ENCODE assay signal across 14 cellular contexts in genomic region chr19:2665103-2665502, GRCh38. TPM values are rescaled to one million over a fixed set of nuclear protein-coding genes. Genes with fewer than 3 reads are reported as not detected.
"Had no signal": no experiment of that assay in that cellular context is flagged by ENCODE, and none has a peak within 500 bp of the region (broad histone marks: within the 10 kb centered on the region; RNA-seq: fewer than 3 reads in every experiment).

No MANE protein-coding gene starts in this region.

- DNase-seq: activated CD4-positive, alpha-beta T cell treated with anti-CD3 and anti-CD28 coated beads for 4 hours; activated CD8-positive, alpha-beta memory T cell treated with anti-CD3 and anti-CD28 coated beads, Interleukin-2, amount 50 U/mL, for 4 hours; activated CD8-positive, alpha-beta T cell treated with anti-CD3 and anti-CD28 coated beads for 36 hours; central memory CD4-positive, alpha-beta T cell; cortex of kidney; effector memory CD8-positive, alpha-beta T cell; mammary epithelial cell; nephron progenitor cell; stimulated activated CD4-positive, alpha-beta T cell treated with anti-CD3 and anti-CD28 coated beads, Interleukin-4, amount 100 ng/mL, for 1 hour; stimulated activated CD8-positive, alpha-beta memory T cell treated with anti-CD3 and anti-CD28 coated beads, Interleukin-4, amount 100 ng/mL, for 48 hours; stimulated activated naive CD8-positive, alpha-beta T cell treated with anti-CD3 and anti-CD28 coated beads, Interleukin-15, amount 100 ng/mL, for 72 hours; uterus had no signal

- H3K27me3 ChIP-seq: uterus had no signal

- ATAC-seq: activated CD8-positive, alpha-beta T cell treated with anti-CD3 and anti-CD28 coated beads for 36 hours; effector memory CD8-positive, alpha-beta T cell; stimulated activated naive CD8-positive, alpha-beta T cell treated with anti-CD3 and anti-CD28 coated beads, Interleukin-15, amount 100 ng/mL, for 72 hours had no signal

- H3K27ac Mint-ChIP-seq: activated CD8-positive, alpha-beta T cell treated with anti-CD3 and anti-CD28 coated beads for 36 hours; nephron progenitor cell; stimulated activated naive CD8-positive, alpha-beta T cell treated with anti-CD3 and anti-CD28 coated beads, Interleukin-15, amount 100 ng/mL, for 72 hours had no signal

- H3K4me3 Mint-ChIP-seq: activated CD8-positive, alpha-beta T cell treated with anti-CD3 and anti-CD28 coated beads for 36 hours; effector memory CD8-positive, alpha-beta T cell; nephron progenitor cell; stimulated activated naive CD8-positive, alpha-beta T cell treated with anti-CD3 and anti-CD28 coated beads, Interleukin-15, amount 100 ng/mL, for 72 hours had no signal

- H3K4me1 Mint-ChIP-seq: stimulated activated naive CD8-positive, alpha-beta T cell treated with anti-CD3 and anti-CD28 coated beads, Interleukin-15, amount 100 ng/mL, for 72 hours had no signal

- H3K9me3 Mint-ChIP-seq: activated CD8-positive, alpha-beta T cell treated with anti-CD3 and anti-CD28 coated beads for 36 hours; effector memory CD8-positive, alpha-beta T cell; stimulated activated naive CD8-positive, alpha-beta T cell treated with anti-CD3 and anti-CD28 coated beads, Interleukin-15, amount 100 ng/mL, for 72 hours had no signal

- H3K4me3 ChIP-seq: uterus had no signal

- H3K4me1 ChIP-seq: uterus had no signal

- H3K27me3 Mint-ChIP-seq: activated CD8-positive, alpha-beta T cell treated with anti-CD3 and anti-CD28 coated beads for 36 hours; stimulated activated naive CD8-positive, alpha-beta T cell treated with anti-CD3 and anti-CD28 coated beads, Interleukin-15, amount 100 ng/mL, for 72 hours had no signal

- H3K9me3 ChIP-seq: uterus had no signal

- H3K27ac ChIP-seq: uterus, VCaP had no signal

- H3K36me3 ChIP-seq: uterus had no signal

RNA-seq across cellular contexts. Expression of gene DIRAS1, which starts 56.1 kb away (rescaled TPM):
- total RNA-seq: epithelial cell of proximal tubule had no signal
